Comparison of ENCODE assay signal across 10 cellular contexts in genomic region chr10:89515031-89515841, GRCh38. TPM values are rescaled to one million over a fixed set of nuclear protein-coding genes. Genes with fewer than 3 reads are reported as not detected.
A peak's percentile ranks its signal among the peaks of the same experiment; 100 is the strongest.
DNase-seq lines count a peak whose midpoint lies in the region; ATAC-seq, FAIRE-seq and TF ChIP-seq lines count a peak whose summit lies in the region.
"Had no signal": no experiment of that assay in that cellular context is flagged by ENCODE, and none has a peak within 500 bp of the region (broad histone marks: within the 10 kb centered on the region; RNA-seq: fewer than 3 reads in every experiment).

No MANE protein-coding gene starts in this region.

- FAIRE-seq in urothelium cell line (lab: Jason Lieb, UNC): no peak
- FAIRE-seq: GM12892 had no signal

- H3K36me3 ChIP-seq in endocrine pancreas (ENCODE audit: control insufficient read depth, insufficient read depth, low read length): no peaks in the 10 kb centered on the region
- H3K36me3 ChIP-seq in lung (ENCODE audit: control insufficient read depth in 2 of 2, insufficient read depth in 2 of 2, low read length in 2 of 2): no peaks in the 10 kb centered on the region

- no peak overlapping the region for H3K9ac ChIP-seq in endocrine pancreas (ENCODE audit: control insufficient read depth, insufficient read depth, low read length)

- no peaks in the 10 kb centered on the region for H3K9me3 ChIP-seq in endocrine pancreas (ENCODE audit: control insufficient read depth, low read length)
- H3K9me3 ChIP-seq in lung (ENCODE audit: control insufficient read depth in 2 of 2, insufficient read depth in 1 of 2, low read length in 1 of 2): no peaks in the 10 kb centered on the region

- no peak overlapping the region for H3K4me3 Mint-ChIP-seq in effector memory CD8-positive, alpha-beta T cell
- H3K4me3 Mint-ChIP-seq: memory B cell had no signal

- DNase-seq in LHCN-M2 (ENCODE audit: low read depth) (peak; percentile 98), lung (ENCODE audit: low spot score) (no peak), urothelium cell line (ENCODE audit: low spot score) (peak; percentile 66), occipital lobe (lab: John Stamatoyannopoulos, UW) (no peak)
- no peak for DNase-seq in effector memory CD8-positive, alpha-beta T cell
- DNase-seq: central memory CD4-positive, alpha-beta T cell had no signal

- H3K4me3 ChIP-seq in endocrine pancreas (ENCODE audit: control insufficient read depth, insufficient read depth, low read length) (peak overlapping the region; percentile 83), lung (no peak overlapping the region)

- H3K27me3 Mint-ChIP-seq in effector memory CD8-positive, alpha-beta T cell: peaks cover under 1 to 5% of the 10 kb centered on the region in 2 donors
- H3K27me3 Mint-ChIP-seq: memory B cell had no signal

- no peaks in the 10 kb centered on the region for H3K27me3 ChIP-seq in endocrine pancreas (ENCODE audit: control insufficient read depth, insufficient read depth, low read length)
- H3K27me3 ChIP-seq in lung (ENCODE audit: control insufficient read depth, insufficient read depth): no peaks in the 10 kb centered on the region

- H3K27ac ChIP-seq in lung (ENCODE audit: low read depth in 1 of 2, low read length in 1 of 2): peak overlapping the region; percentile 4 to 90

- ATAC-seq in lung (ENCODE audit: insufficient read depth, low FRiP score) (no peak), GM18867 (IDR thresholded peaks at IDR 0.05; ENCODE audit: unreplicated experiment) (no peak)
- no peak for ATAC-seq in effector memory CD8-positive, alpha-beta T cell (replicated peaks)

- no peaks in the 10 kb centered on the region for H3K36me3 Mint-ChIP-seq in effector memory CD8-positive, alpha-beta T cell (ENCODE audit: insufficient read depth)
- H3K36me3 Mint-ChIP-seq: memory B cell had no signal

- H3K9me3 Mint-ChIP-seq in effector memory CD8-positive, alpha-beta T cell: no peaks in the 10 kb centered on the region
- H3K9me3 Mint-ChIP-seq: memory B cell had no signal

- 75 to 85% methylated on average over 8 of the region's 8 CpGs for WGBS in lung, 2 donors

- H3K4me1 ChIP-seq in endocrine pancreas (ENCODE audit: control insufficient read depth, insufficient read depth, low read length) (peaks cover 10% of the 10 kb centered on the region), lung (ENCODE audit: control insufficient read depth in 2 of 2, insufficient read depth in 2 of 2, low read length in 2 of 2) (peaks cover 0 to 8% of the 10 kb centered on the region in 2 donors)

- peaks cover 0 to 2% of the 10 kb centered on the region in 2 donors for H3K4me1 Mint-ChIP-seq in effector memory CD8-positive, alpha-beta T cell (ENCODE audit: low read depth in 2 of 2)
- H3K4me1 Mint-ChIP-seq: memory B cell had no signal

- no peak overlapping the region for H3K27ac Mint-ChIP-seq in effector memory CD8-positive, alpha-beta T cell
- H3K27ac Mint-ChIP-seq: memory B cell had no signal

- no peak for TF ChIP-seq CTCF in lung (IDR thresholded peaks at IDR 0.05; ENCODE audit: control extremely low read depth, extremely low read depth)

RNA-seq across cellular contexts. Expression of gene SLC16A12, which starts 20.2 kb away (rescaled TPM):
- total RNA-seq in LHCN-M2 (2014; rRNA removed) (0.45 and 0.52 TPM in 2 replicates), lung (1 to 10 TPM; 1.8 to 4.6 TPM), occipital lobe (4.1 TPM)
- polyA plus RNA-seq in LHCN-M2 (2012): 0.23 TPM
- under 1 TPM; 0.45 to 0.75 TPM for polyA plus RNA-seq in lung

Comparison
In these comparisons a context has a peak if more than half of its experiments do, and no peak if none do; other contexts are left out.
1. DNase-seq: peak in LHCN-M2 (single experiment) and urothelium cell line (single experiment); none in lung (single experiment), occipital lobe (single experiment) and effector memory CD8-positive, alpha-beta T cell (0 of 3).